Comparison of ENCODE assay signal across 32 cellular contexts in genomic region chr1:116133696-116134095, GRCh38. TPM values are rescaled to one million over a fixed set of nuclear protein-coding genes. Genes with fewer than 3 reads are reported as not detected.
"Had no signal": no experiment of that assay in that cellular context is flagged by ENCODE, and none has a peak within 500 bp of the region (broad histone marks: within the 10 kb centered on the region; RNA-seq: fewer than 3 reads in every experiment).

No MANE protein-coding gene starts in this region.

- H3K27ac ChIP-seq: brain microvascular endothelial cell, esophagus muscularis mucosa, foreskin keratinocyte, gastrocnemius medialis, heart left ventricle had no signal

- H3K9me3 ChIP-seq: esophagus muscularis mucosa, gastrocnemius medialis, heart left ventricle had no signal

- H3K36me3 ChIP-seq: brain microvascular endothelial cell, esophagus muscularis mucosa, gastrocnemius medialis, heart left ventricle had no signal

- DNase-seq: activated CD4-positive, alpha-beta memory T cell treated with anti-CD3 and anti-CD28 coated beads, Interleukin-2, amount 10 ng/mL, durations not matched to agents 7 days and 5 days; activated CD4-positive, alpha-beta T cell treated with anti-CD3 and anti-CD28 coated beads for 36 hours; activated CD4-positive, alpha-beta T cell treated with anti-CD3 and anti-CD28 coated beads, Interleukin-2, amount 10 ng/mL, durations not matched to agents 7 days and 5 days; activated CD4-positive, alpha-beta T cell treated with anti-CD3 and anti-CD28 coated beads, Interleukin-2, amount 50 U/mL, for 4 hours; activated CD4-positive, CD25-positive, alpha-beta regulatory T cell; activated CD4-positive, CD25-positive, alpha-beta regulatory T cell treated with anti-CD3 and anti-CD28 coated beads, Interleukin-2, amount 50 U/mL, for 72 hours; activated CD8-positive, alpha-beta memory T cell treated with anti-CD3 and anti-CD28 coated beads, Interleukin-2, amount 50 U/mL, for 48 hours; activated gamma-delta T cell; activated naive CD4-positive, alpha-beta T cell treated with anti-CD3 and anti-CD28 coated beads, Interleukin-2, amount 50 U/mL, for 16 hours; activated naive CD4-positive, alpha-beta T cell treated with Interleukin-2 at 50 U/mL for 16 hours; activated T-cell treated with anti-CD3 and anti-CD28 coated beads for 4 hours; activated T-cell treated with anti-CD3 and anti-CD28 coated beads, Interleukin-2, amount 50 U/mL, for 24 hours; activated T-cell treated with anti-CD3 and anti-CD28 coated beads, Interleukin-2, amount 50 U/mL, for 72 hours; amniotic stem cell; anterior cingulate cortex; brain microvascular endothelial cell; cortex of kidney; dermis blood vessel endothelial cell; effector CD4-positive, alpha-beta T cell; effector memory CD8-positive, alpha-beta T cell; foreskin keratinocyte; gastrocnemius medialis; glutamatergic neuron; heart left ventricle; T-cell; T-helper 17 cell; T1000 had no signal

- H3K4me3 Mint-ChIP-seq: activated CD4-positive, alpha-beta memory T cell treated with anti-CD3 and anti-CD28 coated beads, Interleukin-2, amount 10 ng/mL, durations not matched to agents 7 days and 5 days; activated CD4-positive, alpha-beta T cell treated with anti-CD3 and anti-CD28 coated beads for 36 hours; activated CD4-positive, alpha-beta T cell treated with anti-CD3 and anti-CD28 coated beads, Interleukin-2, amount 10 ng/mL, durations not matched to agents 7 days and 5 days; activated naive CD8-positive, alpha-beta T cell; activated T-cell treated with anti-CD3 and anti-CD28 coated beads, Interleukin-2, amount 50 U/mL, for 24 hours; activated T-cell treated with anti-CD3 and anti-CD28 coated beads, Interleukin-2, amount 50 U/mL, for 72 hours; central memory CD8-positive, alpha-beta T cell; effector memory CD8-positive, alpha-beta T cell; T-cell; T-helper 17 cell; T-helper 2 cell treated with Interferon-gamma antibody and Interleukin-4, amounts not matched to agents 5 μg/mL and 100 μg/mL, for 36 hours had no signal

- H3K9me3 Mint-ChIP-seq: activated CD4-positive, alpha-beta memory T cell treated with anti-CD3 and anti-CD28 coated beads, Interleukin-2, amount 10 ng/mL, durations not matched to agents 7 days and 5 days; activated CD4-positive, alpha-beta T cell treated with anti-CD3 and anti-CD28 coated beads, Interleukin-2, amount 10 ng/mL, durations not matched to agents 7 days and 5 days; activated T-cell treated with anti-CD3 and anti-CD28 coated beads, Interleukin-2, amount 50 U/mL, for 24 hours; activated T-cell treated with anti-CD3 and anti-CD28 coated beads, Interleukin-2, amount 50 U/mL, for 72 hours; central memory CD8-positive, alpha-beta T cell; effector memory CD8-positive, alpha-beta T cell; T-cell; T-helper 2 cell treated with Interferon-gamma antibody and Interleukin-4, amounts not matched to agents 5 μg/mL and 100 μg/mL, for 36 hours had no signal

- ATAC-seq: activated CD4-positive, alpha-beta T cell treated with anti-CD3 and anti-CD28 coated beads for 36 hours; activated T-cell treated with anti-CD3 and anti-CD28 coated beads, Interleukin-2, amount 50 U/mL, for 72 hours; effector memory CD8-positive, alpha-beta T cell; foreskin keratinocyte; gastrocnemius medialis; heart left ventricle; T-cell; T-helper 17 cell had no signal

- H3K27me3 Mint-ChIP-seq: activated naive CD8-positive, alpha-beta T cell had no signal

- H3K4me1 ChIP-seq: esophagus muscularis mucosa, gastrocnemius medialis, heart left ventricle had no signal

- H3K27ac Mint-ChIP-seq: activated CD4-positive, alpha-beta memory T cell treated with anti-CD3 and anti-CD28 coated beads, Interleukin-2, amount 10 ng/mL, durations not matched to agents 7 days and 5 days; activated CD4-positive, alpha-beta T cell treated with anti-CD3 and anti-CD28 coated beads for 36 hours; activated CD4-positive, alpha-beta T cell treated with anti-CD3 and anti-CD28 coated beads, Interleukin-2, amount 10 ng/mL, durations not matched to agents 7 days and 5 days; activated naive CD8-positive, alpha-beta T cell; activated T-cell treated with anti-CD3 and anti-CD28 coated beads, Interleukin-2, amount 50 U/mL, for 24 hours; activated T-cell treated with anti-CD3 and anti-CD28 coated beads, Interleukin-2, amount 50 U/mL, for 72 hours; effector memory CD8-positive, alpha-beta T cell; T-cell; T-helper 17 cell; T-helper 2 cell treated with Interferon-gamma antibody and Interleukin-4, amounts not matched to agents 5 μg/mL and 100 μg/mL, for 36 hours had no signal

- H3K4me3 ChIP-seq: esophagus muscularis mucosa, gastrocnemius medialis, heart left ventricle had no signal

- H3K36me3 Mint-ChIP-seq: T-cell had no signal

- H3K27me3 ChIP-seq: brain microvascular endothelial cell, foreskin keratinocyte, gastrocnemius medialis, heart left ventricle had no signal

RNA-seq across cellular contexts. Expression of gene MAB21L3, which starts 22.5 kb away (rescaled TPM):
- total RNA-seq: activated CD4-positive, alpha-beta memory T cell treated with anti-CD3 and anti-CD28 coated beads, Interleukin-2, amount 10 ng/mL, durations not matched to agents 7 days and 5 days; activated CD4-positive, alpha-beta T cell treated with anti-CD3 and anti-CD28 coated beads for 36 hours; activated CD4-positive, alpha-beta T cell treated with anti-CD3 and anti-CD28 coated beads, Interleukin-2, amount 10 ng/mL, durations not matched to agents 7 days and 5 days; cardiac septum; T-cell; T-helper 17 cell had no signal
